Comparison of ENCODE assay signal across 8 cellular contexts in genomic region chr6:131628726-131629125, GRCh38. TPM values are rescaled to one million over a fixed set of nuclear protein-coding genes. Genes with fewer than 3 reads are reported as not detected.
DNase-seq lines count a peak whose midpoint lies in the region; ATAC-seq and TF ChIP-seq lines count a peak whose summit lies in the region.

No MANE protein-coding gene starts in this region.

- H3K79me2 ChIP-seq in MM.1S (ENCODE audit: low read length) (peaks cover 28% of the 10 kb centered on the region), osteoblast (ENCODE audit: insufficient read depth, low read length) (peaks cover 22% of the 10 kb centered on the region)

- H3K27ac ChIP-seq in C4-2B (peak overlapping the region; percentile 77), MM.1S (ENCODE audit: low read length) (no peak overlapping the region), duodenal mucosa (ENCODE audit: low read depth, low read length) (no peak overlapping the region), osteoblast (ENCODE audit: low read depth, low read length) (no peak overlapping the region)

- no peaks in the 10 kb centered on the region for H3K9me2 ChIP-seq in MM.1S (replicated peaks; ENCODE audit: insufficient read depth, low read length)

- peaks cover 3% of the 10 kb centered on the region; the same call in 1 of the 2 replicates for H3F3A ChIP-seq in MM.1S (ENCODE audit: insufficient read depth, low read length)

- H3K9me3 ChIP-seq in MM.1S (replicated peaks; ENCODE audit: insufficient read depth, low read length) (no peaks in the 10 kb centered on the region), duodenal mucosa (ENCODE audit: control insufficient read depth in 1 of 2, low read length in 2 of 2) (no peaks in the 10 kb centered on the region), osteoblast (ENCODE audit: low read depth, low read length) (no peaks in the 10 kb centered on the region)

- H3K4me2 ChIP-seq in MM.1S (ENCODE audit: low read depth, low read length): peak overlapping the region; percentile 49
- H3K4me2 ChIP-seq in osteoblast (ENCODE audit: insufficient read depth, low read length): peak overlapping the region; percentile 82

- ATAC-seq in HG03095 (IDR thresholded peaks at IDR 0.05; ENCODE audit: unreplicated experiment): no peak

- H2AFZ ChIP-seq in MM.1S (ENCODE audit: low read length): peak overlapping the region; percentile 61
- H2AFZ ChIP-seq in osteoblast (ENCODE audit: low read length): peak overlapping the region; percentile 95

- no peaks in the 10 kb centered on the region for H3K27me3 ChIP-seq in MM.1S (replicated peaks; ENCODE audit: insufficient read depth, low read length)
- no peaks in the 10 kb centered on the region for H3K27me3 ChIP-seq in duodenal mucosa (ENCODE audit: control insufficient read depth in 1 of 2, insufficient read depth in 2 of 2, low read length in 2 of 2)
- peaks cover 4% of the 10 kb centered on the region for H3K27me3 ChIP-seq in osteoblast (ENCODE audit: insufficient read depth, low read length)

- no peaks in the 10 kb centered on the region for H3K36me3 ChIP-seq in MM.1S (replicated peaks; ENCODE audit: insufficient read depth, low read length)
- peaks cover 10 to 15% of the 10 kb centered on the region in 2 donors for H3K36me3 ChIP-seq in duodenal mucosa (ENCODE audit: control insufficient read depth in 1 of 2, insufficient read depth in 2 of 2, low read length in 2 of 2)
- peaks cover 23% of the 10 kb centered on the region for H3K36me3 ChIP-seq in osteoblast (ENCODE audit: insufficient read depth, low read length)

- H3K4me3 ChIP-seq in MM.1S (ENCODE audit: low read length): peak overlapping the region; percentile 30; the same call in 1 of the 2 replicates
- peak overlapping the region; percentile 73 to 97 for H3K4me3 ChIP-seq in duodenal mucosa (ENCODE audit: low read depth in 1 of 2, low read length in 2 of 2)
- H3K4me3 ChIP-seq in osteoblast (ENCODE audit: insufficient read depth, low read length): peak overlapping the region; percentile 96

- DNase-seq in MM.1S (no peak), osteoblast (ENCODE audit: insufficient read length, low spot score, missing footprints) (no peak), posterior cingulate gyrus (no peak), mucosa of gallbladder (ENCODE audit: low spot score) (no peak), NCI-H1694 treated with DMSO at 0.1 percent for 48 hours (lab: John Stamatoyannopoulos, UW) (no peak)

- no peak overlapping the region for H3K9ac ChIP-seq in MM.1S (ENCODE audit: low read length)
- peak overlapping the region in 1 of 2 donors; percentile 63 for H3K9ac ChIP-seq in duodenal mucosa (ENCODE audit: low read depth in 1 of 2, low read length in 2 of 2)

- 0 out of 2 replicates have a peak, but pooled peaks cover 6% of the 10 kb centered on the region for H3K4me1 ChIP-seq in MM.1S (ENCODE audit: low read length)
- H3K4me1 ChIP-seq in duodenal mucosa (ENCODE audit: control insufficient read depth in 1 of 2, insufficient read depth in 2 of 2, low read length in 2 of 2): peaks cover 17 to 21% of the 10 kb centered on the region in 2 donors
- H3K4me1 ChIP-seq in osteoblast (ENCODE audit: insufficient read depth, low read length): peaks cover 28% of the 10 kb centered on the region

- intact Hi-C loops in posterior cingulate gyrus (cut with DNase I): loop anchor here (10.0 kb wide), 1 partner anchor 424 kb away; no protein-coding TSS in a partner anchor

- H4K20me1 ChIP-seq in MM.1S (ENCODE audit: insufficient read depth, low read length) (no peaks in the 10 kb centered on the region), osteoblast (ENCODE audit: insufficient read depth, low read length) (no peaks in the 10 kb centered on the region)

- no peak for TF ChIP-seq CTCF in C4-2B (conservative IDR thresholded peaks at IDR 0.05)
- no peak for TF ChIP-seq CTCF in MM.1S (IDR thresholded peaks at IDR 0.05; ENCODE audit: low read length)
- TF ChIP-seq CTCF in osteoblast (IDR thresholded peaks at IDR 0.05; ENCODE audit: extremely low read depth, low read depth, low read length): no peak

RNA-seq across cellular contexts. Expression of gene MED23, which starts 0.7 kb away (rescaled TPM):
- total RNA-seq in osteoblast (33.9 and 34.0 TPM in 2 replicates), mucosa of gallbladder (30.6 TPM)

RNA-seq across cellular contexts. Expression of gene ENPP3, which starts 8.4 kb away (rescaled TPM):
- total RNA-seq in osteoblast: under 0.01 TPM in 1 of 2 replicates, not detected in the other
- 1.6 TPM for total RNA-seq in mucosa of gallbladder

RNA-seq across cellular contexts. Expression of gene ARG1, which starts 55.7 kb away (rescaled TPM):
- not detected in 2 replicates for total RNA-seq in osteoblast
- 0.89 TPM for total RNA-seq in mucosa of gallbladder

Comparison
In these comparisons a context has a peak if more than half of its experiments do, and no peak if none do; other contexts are left out.
1. H3K4me3 ChIP-seq: peak in every context shown above with its lines; median percentile 96 in osteoblast; 85 in duodenal mucosa; 30 in MM.1S.